In genomic region chr11:64226507-64227051, GRCh38 we compare ENCODE assay signal across 8 cellular contexts. TPM values are rescaled to one million over a fixed set of nuclear protein-coding genes. Genes with fewer than 3 reads are reported as not detected.
A peak's percentile ranks its signal among the peaks of the same experiment; 100 is the strongest.
DNase-seq lines count a peak whose midpoint lies in the region; TF ChIP-seq lines count a peak whose summit lies in the region.

No MANE protein-coding gene starts in this region.

- no peaks in the 10 kb centered on the region for H3K9me3 Mint-ChIP-seq in CD8-positive, alpha-beta memory T cell
- H3K9me3 Mint-ChIP-seq in nephron progenitor cell = no peaks in the 10 kb centered on the region

- WGBS in GM23248 (ENCODE audit: low coverage in 1 of 2, low lambda C conversion rate in 2 of 2, missing lambda C conversion rate in 2 of 2), 2 experiments = 0 to 9% methylated on average over 11 to 25 of the region's 26 CpGs
- WGBS in esophagus muscularis mucosa = 23% methylated on average over 10 of the region's 26 CpGs

- H3K9me2 ChIP-seq in GM23248 (ENCODE audit: insufficient read depth) = no peaks in the 10 kb centered on the region

- H3K27me3 Mint-ChIP-seq in CD8-positive, alpha-beta memory T cell = no peaks in the 10 kb centered on the region
- H3K27me3 Mint-ChIP-seq in nephron progenitor cell (ENCODE audit: low read depth, poor library complexity) = no peaks in the 10 kb centered on the region

- H3K4me1 ChIP-seq in CD8-positive, alpha-beta memory T cell (ENCODE audit: insufficient read depth, low read length) = peaks cover 42% of the 10 kb centered on the region
- H3K4me1 ChIP-seq in GM23248 (ENCODE audit: insufficient read depth) (peaks cover 6% of the 10 kb centered on the region; the same call in 1 of the 2 replicates), esophagus muscularis mucosa (peaks cover 35 to 64% (median 58%) of the 10 kb centered on the region in 4 donors)

- no peaks in the 10 kb centered on the region for H3K27me3 ChIP-seq in CD8-positive, alpha-beta memory T cell (ENCODE audit: insufficient read depth, low read length, poor library complexity, severe bottlenecking)
- no peaks in the 10 kb centered on the region for H3K27me3 ChIP-seq in GM23248 (replicated peaks; ENCODE audit: insufficient read depth)
- no peaks in the 10 kb centered on the region for H3K27me3 ChIP-seq in esophagus muscularis mucosa

- H3F3A ChIP-seq in GM23248 (ENCODE audit: insufficient read depth) = peaks cover 6% of the 10 kb centered on the region; the same call in 1 of the 2 replicates

- peaks cover 0 to 18% (median 0%) of the 10 kb centered on the region in 3 donors for H3K36me3 Mint-ChIP-seq in CD8-positive, alpha-beta memory T cell
- no peaks in the 10 kb centered on the region for H3K36me3 Mint-ChIP-seq in nephron progenitor cell (ENCODE audit: low read depth)

- H3K27ac ChIP-seq in CD8-positive, alpha-beta memory T cell (ENCODE audit: low read depth, low read length) = peak overlapping the region; percentile 88
- peak overlapping the region; percentile 46 for H3K27ac ChIP-seq in GM23248
- peak overlapping the region; percentile 87 to 93 (median 90) for H3K27ac ChIP-seq in esophagus muscularis mucosa (replicated peaks in 1 of 4)

- TF ChIP-seq POLR2A in esophagus muscularis mucosa (IDR thresholded peaks at IDR 0.05; ENCODE audit: low read depth) = no peak

- peak overlapping the region; percentile 89 for H2AFZ ChIP-seq in GM23248

- H3K4me1 Mint-ChIP-seq in CD8-positive, alpha-beta memory T cell = peaks cover 32 to 56% (median 36%) of the 10 kb centered on the region in 3 donors
- H3K4me1 Mint-ChIP-seq in nephron progenitor cell = peaks cover 44% of the 10 kb centered on the region

- CTCF ChIA-PET in CD8-positive, alpha-beta memory T cell (lab: Charles Lee) = interaction anchor here (0.8 to 12.0 kb wide), 13 partner anchors 9 to 78 kb away, joined by 3 to 143 read pairs (median 5); partner anchors contain the start of genes BAD, CATSPERZ, FERMT3 and STIP1

- H3K4me3 ChIP-seq in CD8-positive, alpha-beta memory T cell (ENCODE audit: low read length) = peak overlapping the region; percentile 90
- peak overlapping the region; percentile 97 for H3K4me3 ChIP-seq in GM23248
- peak overlapping the region; percentile 69 to 80 (median 71) for H3K4me3 ChIP-seq in esophagus muscularis mucosa

- H3K9me3 ChIP-seq in CD8-positive, alpha-beta memory T cell (ENCODE audit: low read length) = no peaks in the 10 kb centered on the region
- H3K9me3 ChIP-seq in GM23248 (ENCODE audit: low read depth) (no peaks in the 10 kb centered on the region), esophagus muscularis mucosa (no peaks in the 10 kb centered on the region)

- peak overlapping the region; percentile 79 to 96 (median 89) for H3K27ac Mint-ChIP-seq in CD8-positive, alpha-beta memory T cell
- H3K27ac Mint-ChIP-seq in nephron progenitor cell = no peak overlapping the region

- no peaks in the 10 kb centered on the region for H4K20me1 ChIP-seq in GM23248 (ENCODE audit: insufficient read depth)

- H3K9ac ChIP-seq in GM23248 = peak overlapping the region; percentile 86

- DNase-seq in CD8-positive, alpha-beta memory T cell = peak; percentile 56 to 78 (median 62)
- DNase-seq in GM23248 (peak; percentile 51), NCI-H524 treated with DMSO at 0.1 percent for 48 hours (lab: John Stamatoyannopoulos, UW) (peak; percentile 54), esophagus muscularis mucosa (ENCODE audit: extremely low spot score) (no peak), nephron progenitor cell (no peak), occipital lobe (lab: John Stamatoyannopoulos, UW) (no peak), epidermal melanocyte (ENCODE audit: insufficient read length, low spot score) (no peak)
- DNase-seq in activated CD8-positive, alpha-beta memory T cell treated with anti-CD3 and anti-CD28 coated beads, Interleukin-2, amount 50 U/mL, for 4 hours = peak; percentile 53

- TF ChIP-seq CTCF in esophagus muscularis mucosa (IDR thresholded peaks at IDR 0.05) = no peak
- no peak for TF ChIP-seq CTCF in nephron progenitor cell (IDR thresholded peaks at IDR 0.05)

- peaks cover 5% of the 10 kb centered on the region for H3K36me3 ChIP-seq in CD8-positive, alpha-beta memory T cell (ENCODE audit: insufficient read depth, low read length)
- H3K36me3 ChIP-seq in GM23248 (ENCODE audit: low read depth) (no peaks in the 10 kb centered on the region), esophagus muscularis mucosa (peaks cover 4 to 24% (median 12%) of the 10 kb centered on the region in 4 donors)

- POLR2A ChIA-PET in CD8-positive, alpha-beta memory T cell (lab: Charles Lee) = interaction anchor here (0.5 to 6.2 kb wide), 13 partner anchors 9 to 76 kb away, joined by 3 to 69 read pairs (median 7); partner anchors contain the start of genes FERMT3, FKBP2, GPR137 and PPP1R14B

- H3K4me2 ChIP-seq in GM23248 (ENCODE audit: unreplicated experiment) = peak overlapping the region; percentile 82

- peak overlapping the region; percentile 90 to 94 (median 92) for H3K4me3 Mint-ChIP-seq in CD8-positive, alpha-beta memory T cell
- H3K4me3 Mint-ChIP-seq in nephron progenitor cell = peak overlapping the region; percentile 86

- peaks cover 41% of the 10 kb centered on the region for H3K79me2 ChIP-seq in GM23248 (ENCODE audit: insufficient read depth)

- in situ Hi-C loops in GM23248 (cut with MboI) = no loop called here

- no peak for TF ChIP-seq EP300 in esophagus muscularis mucosa (IDR thresholded peaks at IDR 0.05)

- intact Hi-C loops in esophagus muscularis mucosa (cut with DNase I) = loop anchor here (5.0 kb wide), 1 partner anchor 39 kb away; the partner anchor contains the start of gene STIP1

RNA-seq across cellular contexts. Expression of gene NUDT22, which starts 0.5 kb away (rescaled TPM):
- total RNA-seq in CD8-positive, alpha-beta memory T cell = 10 to 100 TPM; 75.3 to 78.6 TPM
- 51.6 TPM for polyA plus RNA-seq in CD8-positive, alpha-beta memory T cell
- 75.9 and 97.9 TPM in 2 replicates for total RNA-seq in GM23248 (2014; rRNA removed; shearing (Covaris generic))
- 74.5 and 78.9 TPM in 2 replicates for polyA plus RNA-seq in GM23248 (2016; fragmentation: Nextera tagmentation; extraction: Ambion mirVana)
- total RNA-seq in esophagus muscularis mucosa (10 to 100 TPM; 37.8 to 58.7 (median 48.6) TPM), occipital lobe (11.2 TPM)

RNA-seq across cellular contexts. Expression of gene TRPT1, which starts 0.6 kb away (rescaled TPM):
- total RNA-seq in CD8-positive, alpha-beta memory T cell = 10 to 100 TPM; 28.3 to 31.5 TPM
- 47.6 TPM for polyA plus RNA-seq in CD8-positive, alpha-beta memory T cell
- total RNA-seq in GM23248 (2014; rRNA removed; shearing (Covaris generic)) = 53.7 and 66.0 TPM in 2 replicates
- polyA plus RNA-seq in GM23248 (2016; fragmentation: Nextera tagmentation; extraction: Ambion mirVana) = 50.7 and 54.7 TPM in 2 replicates
- 10 to 100 TPM; 42.3 to 90.5 (median 72.1) TPM for total RNA-seq in esophagus muscularis mucosa
- 7.3 TPM for total RNA-seq in occipital lobe

RNA-seq across cellular contexts. Expression of gene DNAJC4, which starts 3.8 kb away (rescaled TPM):
- total RNA-seq in CD8-positive, alpha-beta memory T cell = 10 to 100 TPM; 25.5 to 26.4 TPM
- 28.7 TPM for polyA plus RNA-seq in CD8-positive, alpha-beta memory T cell
- 2.7 and 11.0 TPM in 2 replicates for total RNA-seq in GM23248 (2014; rRNA removed; shearing (Covaris generic))
- polyA plus RNA-seq in GM23248 (2016; fragmentation: Nextera tagmentation; extraction: Ambion mirVana) = 33.4 and 34.7 TPM in 2 replicates
- 10 to 100 TPM; 19.4 to 40.4 (median 25.3) TPM for total RNA-seq in esophagus muscularis mucosa
- 5.6 TPM for total RNA-seq in occipital lobe

RNA-seq across cellular contexts. Expression of gene VEGFB, which starts 7.8 kb away (rescaled TPM):
- 10 to 100 TPM; 71.9 to 77.0 TPM for total RNA-seq in CD8-positive, alpha-beta memory T cell
- polyA plus RNA-seq in CD8-positive, alpha-beta memory T cell = 19.0 TPM
- 17.7 and 27.8 TPM in 2 replicates for total RNA-seq in GM23248 (2014; rRNA removed; shearing (Covaris generic))
- polyA plus RNA-seq in GM23248 (2016; fragmentation: Nextera tagmentation; extraction: Ambion mirVana) = 21.6 and 22.6 TPM in 2 replicates
- total RNA-seq in esophagus muscularis mucosa = 100 to 1,000 TPM in 2 of 4 donors, 10 to 100 TPM in 2; 92.3 to 144 (median 108) TPM
- 9.5 TPM for total RNA-seq in occipital lobe

RNA-seq across cellular contexts. Expression of gene FKBP2, which starts 14.3 kb away (rescaled TPM):
- total RNA-seq in CD8-positive, alpha-beta memory T cell = 10 to 100 TPM; 27.9 to 28.4 TPM
- 124 TPM for polyA plus RNA-seq in CD8-positive, alpha-beta memory T cell
- 40.7 and 54.4 TPM in 2 replicates for total RNA-seq in GM23248 (2014; rRNA removed; shearing (Covaris generic))
- polyA plus RNA-seq in GM23248 (2016; fragmentation: Nextera tagmentation; extraction: Ambion mirVana) = 185 and 188 TPM in 2 replicates
- total RNA-seq in esophagus muscularis mucosa = 10 to 100 TPM; 49.0 to 87.8 (median 65.5) TPM
- total RNA-seq in occipital lobe = 17.5 TPM

Comparison
In these comparisons a context has a peak if more than half of its experiments do, and no peak if none do; other contexts are left out.
1. DNase-seq: peak in CD8-positive, alpha-beta memory T cell (5 of 5), GM23248 (single experiment), NCI-H524 treated with DMSO at 0.1 percent for 48 hours (single experiment) and activated CD8-positive, alpha-beta memory T cell treated with anti-CD3 and anti-CD28 coated beads, Interleukin-2, amount 50 U/mL, for 4 hours (single experiment); none in esophagus muscularis mucosa (single experiment), nephron progenitor cell (single experiment), occipital lobe (single experiment) and epidermal melanocyte (single experiment).
2. Peak in every context shown above with its lines, with median percentiles within 50 percentile points of each other: H3K27ac ChIP-seq and H3K4me3 ChIP-seq.